Comparison of ENCODE assay signal across 24 cellular contexts in the genomic region with DNA sequence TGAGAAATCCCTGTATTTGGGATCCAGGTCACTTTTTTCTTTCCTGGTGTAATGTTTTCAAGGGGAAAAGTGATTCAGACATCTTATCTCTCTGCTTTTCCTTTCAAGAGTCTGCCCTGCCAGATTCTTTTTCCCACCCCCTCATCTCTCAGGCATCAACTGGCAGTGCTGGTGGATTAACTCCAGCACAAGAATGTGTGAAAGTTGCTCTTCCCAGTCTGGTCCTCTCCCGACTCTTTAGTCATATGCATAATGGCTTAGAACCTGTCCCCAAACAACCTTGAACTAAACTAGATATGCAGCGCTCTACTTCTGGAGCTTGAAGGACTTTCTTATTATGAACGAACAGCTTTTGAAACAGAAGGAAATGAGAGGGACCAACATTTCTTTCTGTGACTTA.
DNase-seq lines count a peak whose midpoint lies in the region; ATAC-seq and TF ChIP-seq lines count a peak whose summit lies in the region.
"Had no signal": no experiment of that assay in that cellular context is flagged by ENCODE, and none has a peak within 500 bp of the region (broad histone marks: within the 10 kb centered on the region; RNA-seq: fewer than 3 reads in every experiment).

No MANE protein-coding gene starts in this region.

- no peaks in the 10 kb centered on the region for H3K36me3 ChIP-seq in neural progenitor cell
- H3K36me3 ChIP-seq: breast epithelium, pancreas, WERI-Rb-1 had no signal

- no peak overlapping the region for H3K27ac Mint-ChIP-seq in WTC11
- no peak overlapping the region for H3K27ac Mint-ChIP-seq in neural progenitor cell
- no peak overlapping the region for H3K27ac Mint-ChIP-seq in activated T-helper 17 cell treated with anti-CD3 and anti-CD28 coated beads, Interleukin-2, amount 50 U/mL, for 72 hours
- H3K27ac Mint-ChIP-seq: CD14-positive monocyte; memory B cell; naive thymus-derived CD4-positive, alpha-beta T cell had no signal

- H3K4me2 ChIP-seq in neural progenitor cell, result no peak overlapping the region

- no peak overlapping the region for H2AFZ ChIP-seq in neural progenitor cell (replicated peaks)

- TF ChIP-seq CTCF in WTC11 (IDR thresholded peaks at IDR 0.05) (no peak), fibroblast of the aortic adventitia (IDR thresholded peaks at IDR 0.05; ENCODE audit: insufficient read depth, low read length) (no peak), neural progenitor cell (IDR thresholded peaks at IDR 0.05) (no peak)

- H3K27ac ChIP-seq in neural progenitor cell, result no peak overlapping the region
- H3K27ac ChIP-seq: breast epithelium, pancreas, SK-N-MC, WERI-Rb-1 had no signal

- no peaks in the 10 kb centered on the region for H3K79me2 ChIP-seq in neural progenitor cell (ENCODE audit: low read depth)

- H3K4me1 ChIP-seq in neural progenitor cell, result peaks cover 18% of the 10 kb centered on the region
- H3K4me1 ChIP-seq: breast epithelium, pancreas had no signal

- no peaks in the 10 kb centered on the region for H3K27me3 ChIP-seq in neural progenitor cell
- H3K27me3 ChIP-seq: breast epithelium, dorsolateral prefrontal cortex, pancreas had no signal

- H3K9ac ChIP-seq in neural progenitor cell, result no peak overlapping the region

- POLR2A ChIA-PET in WTC11 (lab: Charles Lee), result no interaction called here

- H3K27me3 Mint-ChIP-seq in WTC11 (ENCODE audit: low read depth) (no peaks in the 10 kb centered on the region), neural progenitor cell (ENCODE audit: insufficient read depth, low read depth) (no peaks in the 10 kb centered on the region)
- peaks cover 2% of the 10 kb centered on the region for H3K27me3 Mint-ChIP-seq in activated T-helper 17 cell treated with anti-CD3 and anti-CD28 coated beads, Interleukin-2, amount 50 U/mL, for 72 hours

- no peaks in the 10 kb centered on the region for H3K9me3 ChIP-seq in neural progenitor cell (ENCODE audit: low read depth)
- H3K9me3 ChIP-seq: breast epithelium, pancreas had no signal

- H3K9me3 Mint-ChIP-seq in WTC11 (no peaks in the 10 kb centered on the region), neural progenitor cell (no peaks in the 10 kb centered on the region)
- no peaks in the 10 kb centered on the region for H3K9me3 Mint-ChIP-seq in activated T-helper 17 cell treated with anti-CD3 and anti-CD28 coated beads, Interleukin-2, amount 50 U/mL, for 72 hours

- H3K36me3 Mint-ChIP-seq in WTC11, result no peaks in the 10 kb centered on the region
- H3K36me3 Mint-ChIP-seq in neural progenitor cell, result no peaks in the 10 kb centered on the region
- H3K36me3 Mint-ChIP-seq in activated T-helper 17 cell treated with anti-CD3 and anti-CD28 coated beads, Interleukin-2, amount 50 U/mL, for 72 hours (ENCODE audit: low read depth), result no peaks in the 10 kb centered on the region
- H3K36me3 Mint-ChIP-seq: CD14-positive monocyte; memory B cell; naive thymus-derived CD4-positive, alpha-beta T cell had no signal

- no peaks in the 10 kb centered on the region for H3F3A ChIP-seq in neural progenitor cell (ENCODE audit: low read depth)

- H3K4me3 ChIP-seq in fibroblast of the aortic adventitia (ENCODE audit: low read depth, low read length) (no peak overlapping the region), neural progenitor cell (no peak overlapping the region)
- H3K4me3 ChIP-seq: breast epithelium, dorsolateral prefrontal cortex, pancreas, SK-N-MC had no signal

- H3K4me1 Mint-ChIP-seq in WTC11, result peaks cover 14% of the 10 kb centered on the region
- peaks cover 24% of the 10 kb centered on the region for H3K4me1 Mint-ChIP-seq in neural progenitor cell
- H3K4me1 Mint-ChIP-seq in activated T-helper 17 cell treated with anti-CD3 and anti-CD28 coated beads, Interleukin-2, amount 50 U/mL, for 72 hours, result no peaks in the 10 kb centered on the region
- H3K4me1 Mint-ChIP-seq: CD14-positive monocyte; memory B cell; naive thymus-derived CD4-positive, alpha-beta T cell had no signal

- peak; percentile 11 for DNase-seq in HT1080 (ENCODE audit: low read depth)
- no peak for DNase-seq in WTC11 (ENCODE audit: low spot score)
- DNase-seq in fibroblast of the aortic adventitia (ENCODE audit: low read depth), result peak; percentile 69
- peak; percentile 23 for DNase-seq in neural progenitor cell (ENCODE audit: low spot score)
- no peak for DNase-seq in AG08396 (ENCODE audit: low spot score)
- DNase-seq in NCI-H1417 (lab: John Stamatoyannopoulos, UW), result no peak
- DNase-seq: foreskin fibroblast; KG1; kidney; naive thymus-derived CD4-positive, alpha-beta T cell; NCI-H1694; NCI-H69; pancreas; stimulated activated CD4-positive, alpha-beta T cell treated with anti-CD3 and anti-CD28 coated beads, Interleukin-15, amount 100 ng/mL, for 24 hours; WERI-Rb-1 had no signal

- CTCF ChIA-PET in WTC11 (lab: Charles Lee), result no interaction called here

- ATAC-seq in WTC11 (0 out of 2 replicates have a peak, but pooled peaks have one; percentile 22), HG03442 (IDR thresholded peaks at IDR 0.05; ENCODE audit: unreplicated experiment) (no peak)
- no peak for ATAC-seq in activated T-helper 17 cell treated with anti-CD3 and anti-CD28 coated beads, Interleukin-2, amount 50 U/mL, for 72 hours (replicated peaks)
- ATAC-seq: HCT116; naive thymus-derived CD4-positive, alpha-beta T cell; sciatic nerve had no signal

- H4K20me1 ChIP-seq in neural progenitor cell (ENCODE audit: low read depth), result no peaks in the 10 kb centered on the region

- H3K4me3 Mint-ChIP-seq in WTC11, result no peak overlapping the region
- no peak overlapping the region for H3K4me3 Mint-ChIP-seq in neural progenitor cell
- no peak overlapping the region for H3K4me3 Mint-ChIP-seq in activated T-helper 17 cell treated with anti-CD3 and anti-CD28 coated beads, Interleukin-2, amount 50 U/mL, for 72 hours
- H3K4me3 Mint-ChIP-seq: CD14-positive monocyte; memory B cell; naive thymus-derived CD4-positive, alpha-beta T cell had no signal

TF ChIP-seq in WTC11, 78 proteins besides CTCF, POLR2A, EP300 and RAD21 (continues in another document):
- no peak for TF ChIP-seq ZBTB21 (CRISPR knock-in tag; IDR thresholded peaks at IDR 0.05; ENCODE audit: borderline replicate concordance)
- no peak for TF ChIP-seq ZNF416 (CRISPR knock-in tag; IDR thresholded peaks at IDR 0.05)
- TF ChIP-seq, protein P1, sequence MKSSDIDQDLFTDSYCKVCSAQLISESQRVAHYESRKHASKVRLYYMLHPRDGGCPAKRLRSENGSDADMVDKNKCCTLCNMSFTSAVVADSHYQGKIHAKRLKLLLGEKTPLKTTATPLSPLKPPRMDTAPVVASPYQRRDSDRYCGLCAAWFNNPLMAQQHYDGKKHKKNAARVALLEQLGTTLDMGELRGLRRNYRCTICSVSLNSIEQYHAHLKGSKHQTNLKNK (CRISPR knock-in tag; IDR thresholded peaks at IDR 0.05), result no peak
- TF ChIP-seq, protein P2, sequence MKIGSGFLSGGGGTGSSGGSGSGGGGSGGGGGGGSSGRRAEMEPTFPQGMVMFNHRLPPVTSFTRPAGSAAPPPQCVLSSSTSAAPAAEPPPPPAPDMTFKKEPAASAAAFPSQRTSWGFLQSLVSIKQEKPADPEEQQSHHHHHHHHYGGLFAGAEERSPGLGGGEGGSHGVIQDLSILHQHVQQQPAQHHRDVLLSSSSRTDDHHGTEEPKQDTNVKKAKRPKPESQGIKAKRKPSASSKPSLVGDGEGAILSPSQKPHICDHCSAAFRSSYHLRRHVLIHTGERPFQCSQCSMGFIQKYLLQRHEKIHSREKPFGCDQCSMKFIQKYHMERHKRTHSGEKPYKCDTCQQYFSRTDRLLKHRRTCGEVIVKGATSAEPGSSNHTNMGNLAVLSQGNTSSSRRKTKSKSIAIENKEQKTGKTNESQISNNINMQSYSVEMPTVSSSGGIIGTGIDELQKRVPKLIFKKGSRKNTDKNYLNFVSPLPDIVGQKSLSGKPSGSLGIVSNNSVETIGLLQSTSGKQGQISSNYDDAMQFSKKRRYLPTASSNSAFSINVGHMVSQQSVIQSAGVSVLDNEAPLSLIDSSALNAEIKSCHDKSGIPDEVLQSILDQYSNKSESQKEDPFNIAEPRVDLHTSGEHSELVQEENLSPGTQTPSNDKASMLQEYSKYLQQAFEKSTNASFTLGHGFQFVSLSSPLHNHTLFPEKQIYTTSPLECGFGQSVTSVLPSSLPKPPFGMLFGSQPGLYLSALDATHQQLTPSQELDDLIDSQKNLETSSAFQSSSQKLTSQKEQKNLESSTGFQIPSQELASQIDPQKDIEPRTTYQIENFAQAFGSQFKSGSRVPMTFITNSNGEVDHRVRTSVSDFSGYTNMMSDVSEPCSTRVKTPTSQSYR (CRISPR knock-in tag; IDR thresholded peaks at IDR 0.05), result no peak
- TF ChIP-seq, protein P3, sequence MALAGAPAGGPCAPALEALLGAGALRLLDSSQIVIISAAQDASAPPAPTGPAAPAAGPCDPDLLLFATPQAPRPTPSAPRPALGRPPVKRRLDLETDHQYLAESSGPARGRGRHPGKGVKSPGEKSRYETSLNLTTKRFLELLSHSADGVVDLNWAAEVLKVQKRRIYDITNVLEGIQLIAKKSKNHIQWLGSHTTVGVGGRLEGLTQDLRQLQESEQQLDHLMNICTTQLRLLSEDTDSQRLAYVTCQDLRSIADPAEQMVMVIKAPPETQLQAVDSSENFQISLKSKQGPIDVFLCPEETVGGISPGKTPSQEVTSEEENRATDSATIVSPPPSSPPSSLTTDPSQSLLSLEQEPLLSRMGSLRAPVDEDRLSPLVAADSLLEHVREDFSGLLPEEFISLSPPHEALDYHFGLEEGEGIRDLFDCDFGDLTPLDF (CRISPR knock-in tag; IDR thresholded peaks at IDR 0.05), result no peak
- no peak for TF ChIP-seq ZNF396 (CRISPR knock-in tag; IDR thresholded peaks at IDR 0.05; ENCODE audit: borderline replicate concordance)
- TF ChIP-seq, protein P4, sequence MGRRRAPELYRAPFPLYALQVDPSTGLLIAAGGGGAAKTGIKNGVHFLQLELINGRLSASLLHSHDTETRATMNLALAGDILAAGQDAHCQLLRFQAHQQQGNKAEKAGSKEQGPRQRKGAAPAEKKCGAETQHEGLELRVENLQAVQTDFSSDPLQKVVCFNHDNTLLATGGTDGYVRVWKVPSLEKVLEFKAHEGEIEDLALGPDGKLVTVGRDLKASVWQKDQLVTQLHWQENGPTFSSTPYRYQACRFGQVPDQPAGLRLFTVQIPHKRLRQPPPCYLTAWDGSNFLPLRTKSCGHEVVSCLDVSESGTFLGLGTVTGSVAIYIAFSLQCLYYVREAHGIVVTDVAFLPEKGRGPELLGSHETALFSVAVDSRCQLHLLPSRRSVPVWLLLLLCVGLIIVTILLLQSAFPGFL (CRISPR knock-in tag; IDR thresholded peaks at IDR 0.05; ENCODE audit: borderline replicate concordance), result no peak
- TF ChIP-seq, protein P5, sequence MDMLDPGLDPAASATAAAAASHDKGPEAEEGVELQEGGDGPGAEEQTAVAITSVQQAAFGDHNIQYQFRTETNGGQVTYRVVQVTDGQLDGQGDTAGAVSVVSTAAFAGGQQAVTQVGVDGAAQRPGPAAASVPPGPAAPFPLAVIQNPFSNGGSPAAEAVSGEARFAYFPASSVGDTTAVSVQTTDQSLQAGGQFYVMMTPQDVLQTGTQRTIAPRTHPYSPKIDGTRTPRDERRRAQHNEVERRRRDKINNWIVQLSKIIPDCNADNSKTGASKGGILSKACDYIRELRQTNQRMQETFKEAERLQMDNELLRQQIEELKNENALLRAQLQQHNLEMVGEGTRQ (CRISPR knock-in tag; IDR thresholded peaks at IDR 0.05), result no peak
- no peak for TF ChIP-seq HMGA2 (CRISPR knock-in tag; IDR thresholded peaks at IDR 0.05)

Comparison
In these comparisons a context has a peak if more than half of its experiments do, and no peak if none do; other contexts are left out.
1. DNase-seq: peak in HT1080 (single experiment), fibroblast of the aortic adventitia (single experiment) and neural progenitor cell (single experiment); none in WTC11 (single experiment), AG08396 (single experiment) and NCI-H1417 (0 of 3).